Comparison of ENCODE assay signal across 32 cellular contexts in genomic region chr1:207073906-207074820, GRCh38. TPM values are rescaled to one million over a fixed set of nuclear protein-coding genes. Genes with fewer than 3 reads are reported as not detected.
DNase-seq lines count a peak whose midpoint lies in the region; ATAC-seq, FAIRE-seq and TF ChIP-seq lines count a peak whose summit lies in the region.
"Had no signal": no experiment of that assay in that cellular context is flagged by ENCODE, and none has a peak within 500 bp of the region (broad histone marks: within the 10 kb centered on the region; RNA-seq: fewer than 3 reads in every experiment).

No MANE protein-coding gene starts in this region.

- no peaks in the 10 kb centered on the region for H3K79me2 ChIP-seq in astrocyte (ENCODE audit: insufficient read depth, low read length)

- H3K27ac ChIP-seq in left ventricle myocardium inferior (replicated peaks) = peak overlapping the region; percentile 82
- H3K27ac ChIP-seq in right cardiac atrium (ENCODE audit: low read length) = no peak overlapping the region
- H3K27ac ChIP-seq in astrocyte (ENCODE audit: low read depth, low read length) = no peak overlapping the region
- H3K27ac ChIP-seq: lower lobe of right lung, neural progenitor cell, PC-9, prostate gland, SJCRH30, thoracic aorta had no signal

- H2AFZ ChIP-seq in astrocyte (ENCODE audit: low read depth, low read length) = no peak overlapping the region
- H2AFZ ChIP-seq: neural progenitor cell, PC-9 had no signal

- H3K9me3 ChIP-seq in left ventricle myocardium inferior (replicated peaks) = no peaks in the 10 kb centered on the region
- no peaks in the 10 kb centered on the region for H3K9me3 ChIP-seq in right cardiac atrium (ENCODE audit: control insufficient read depth, low read length)
- H3K9me3 ChIP-seq in astrocyte (ENCODE audit: insufficient read depth, low read depth, low read length) = no peaks in the 10 kb centered on the region
- H3K9me3 ChIP-seq: lower lobe of right lung, prostate gland, SJCRH30, thoracic aorta had no signal

- no peaks in the 10 kb centered on the region for H4K20me1 ChIP-seq in astrocyte (ENCODE audit: insufficient read depth, low read length)

- H3K9me3 Mint-ChIP-seq in astrocyte (ENCODE audit: unreplicated experiment) = peaks cover 3% of the 10 kb centered on the region
- H3K9me3 Mint-ChIP-seq in progenitor cell of endocrine pancreas (ENCODE audit: low read depth) = no peaks in the 10 kb centered on the region
- H3K9me3 Mint-ChIP-seq: neural progenitor cell; stimulated activated memory B cell treated with anti-CD40 and anti-IgM and Interleukin-4, amounts not matched to agents 10 μg/mL and 1 μg/mL and 100 μg/mL, for 72 hours had no signal

- H3K4me1 ChIP-seq in left ventricle myocardium inferior (peaks cover 97% of the 10 kb centered on the region), right cardiac atrium (ENCODE audit: control insufficient read depth, insufficient read depth, low read length) (no peaks in the 10 kb centered on the region), astrocyte (ENCODE audit: insufficient read depth, low read length) (no peaks in the 10 kb centered on the region)
- H3K4me1 ChIP-seq: neural progenitor cell, prostate gland, SJCRH30 had no signal

- no peaks in the 10 kb centered on the region for H3K27me3 ChIP-seq in left ventricle myocardium inferior (ENCODE audit: low read depth)
- H3K27me3 ChIP-seq in right cardiac atrium (ENCODE audit: control insufficient read depth, insufficient read depth) = no peaks in the 10 kb centered on the region
- H3K27me3 ChIP-seq in astrocyte (ENCODE audit: insufficient read depth, low read length) = no peaks in the 10 kb centered on the region
- H3K27me3 ChIP-seq: neural progenitor cell, SJCRH30 had no signal

- H3K27ac Mint-ChIP-seq in astrocyte (ENCODE audit: unreplicated experiment) (no peak overlapping the region), progenitor cell of endocrine pancreas (no peak overlapping the region)
- H3K27ac Mint-ChIP-seq: neural progenitor cell; stimulated activated memory B cell treated with anti-CD40 and anti-IgM and Interleukin-4, amounts not matched to agents 10 μg/mL and 1 μg/mL and 100 μg/mL, for 72 hours had no signal

- ATAC-seq in right cardiac atrium (no peak), GM21360 (IDR thresholded peaks at IDR 0.05; ENCODE audit: unreplicated experiment) (no peak), HG02885 (IDR thresholded peaks at IDR 0.05; ENCODE audit: poor library complexity, unreplicated experiment) (no peak)
- ATAC-seq: K562; lower lobe of right lung; stimulated activated memory B cell treated with anti-CD40 and anti-IgM and Interleukin-4, amounts not matched to agents 10 μg/mL and 1 μg/mL and 100 μg/mL, for 72 hours had no signal

- DNase-seq in left ventricle myocardium inferior = no peak
- no peak for DNase-seq in right cardiac atrium
- peak; percentile 22 for DNase-seq in astrocyte (ENCODE audit: low read depth)
- peak; percentile 43 for DNase-seq in glomerular visceral epithelial cell (ENCODE audit: extremely low spot score)
- no peak for DNase-seq in NAMALWA (ENCODE audit: low spot score)
- DNase-seq in progenitor cell of endocrine pancreas (ENCODE audit: low spot score, unreplicated experiment) = no peak
- DNase-seq: activated naive CD4-positive, alpha-beta T cell treated with Interleukin-2 at 50 U/mL for 16 hours; activated T-cell treated with anti-CD3 and anti-CD28 coated beads, Interleukin-2, amount 50 U/mL, for 48 hours; amniotic stem cell; central memory CD4-positive, alpha-beta T cell; COR-L47; dermis blood vessel endothelial cell; foreskin melanocyte; hippocampal formation; lower lobe of right lung; NCI-H2029; NCI-H345; SJCRH30; stimulated activated CD4-positive, alpha-beta T cell treated with anti-CD3 and anti-CD28 coated beads, Interleukin-2, amount 100 ng/mL, for 24 hours had no signal

- H3K36me3 Mint-ChIP-seq in astrocyte (ENCODE audit: low read depth, unreplicated experiment) (peaks cover 12% of the 10 kb centered on the region), progenitor cell of endocrine pancreas (ENCODE audit: insufficient read depth) (peaks cover 2% of the 10 kb centered on the region)

- intact Hi-C loops in left ventricle myocardium inferior (cut with micrococcal nuclease) = no loop called here
- intact Hi-C loops in right cardiac atrium (cut with DNase I) = no loop called here

- no peak for FAIRE-seq in astrocyte (lab: Jason Lieb, UNC)
- FAIRE-seq: endothelial cell of umbilical vein, H1, K562 had no signal

- H3K4me2 ChIP-seq in astrocyte (ENCODE audit: low read length) = no peak overlapping the region
- H3K4me2 ChIP-seq: neural progenitor cell, PC-9 had no signal

- no peak for TF ChIP-seq CTCF in left ventricle myocardium inferior (IDR thresholded peaks at IDR 0.05; ENCODE audit: borderline replicate concordance)
- TF ChIP-seq CTCF in astrocyte (IDR thresholded peaks at IDR 0.05; ENCODE audit: insufficient read depth, low read depth, low read length) = no peak
- TF ChIP-seq CTCF in progenitor cell of endocrine pancreas (IDR thresholded peaks at IDR 0.05; ENCODE audit: unreplicated experiment) = no peak

- H3K4me3 Mint-ChIP-seq in astrocyte (ENCODE audit: unreplicated experiment) (no peak overlapping the region), progenitor cell of endocrine pancreas (ENCODE audit: low read depth) (no peak overlapping the region)
- H3K4me3 Mint-ChIP-seq: neural progenitor cell; stimulated activated memory B cell treated with anti-CD40 and anti-IgM and Interleukin-4, amounts not matched to agents 10 μg/mL and 1 μg/mL and 100 μg/mL, for 72 hours had no signal

- H3K9ac ChIP-seq in astrocyte (ENCODE audit: low read length) = no peak overlapping the region
- H3K9ac ChIP-seq: neural progenitor cell had no signal

- H3K4me3 ChIP-seq in left ventricle myocardium inferior (peak overlapping the region; percentile 1), right cardiac atrium (ENCODE audit: low read length) (no peak overlapping the region), astrocyte (ENCODE audit: insufficient read depth, low read depth, low read length) (no peak overlapping the region)
- H3K4me3 ChIP-seq: K562, lower lobe of right lung, neural progenitor cell, PC-9, prostate gland, SJCRH30, thoracic aorta had no signal

- H3K4me1 Mint-ChIP-seq in astrocyte (ENCODE audit: low read depth, unreplicated experiment) (no peaks in the 10 kb centered on the region), progenitor cell of endocrine pancreas (ENCODE audit: low read depth) (no peaks in the 10 kb centered on the region)

- H3K36me3 ChIP-seq in left ventricle myocardium inferior (peaks cover 70% of the 10 kb centered on the region), astrocyte (ENCODE audit: insufficient read depth, low read length) (no peaks in the 10 kb centered on the region)
- H3K36me3 ChIP-seq: neural progenitor cell, SJCRH30, thoracic aorta had no signal

- peaks cover 2% of the 10 kb centered on the region for H3K27me3 Mint-ChIP-seq in astrocyte (ENCODE audit: low read depth, unreplicated experiment)
- H3K27me3 Mint-ChIP-seq in progenitor cell of endocrine pancreas = no peaks in the 10 kb centered on the region
- H3K27me3 Mint-ChIP-seq: stimulated activated memory B cell treated with anti-CD40 and anti-IgM and Interleukin-4, amounts not matched to agents 10 μg/mL and 1 μg/mL and 100 μg/mL, for 72 hours had no signal

- 61% methylated on average over 4 of the region's 4 CpGs for WGBS in right cardiac atrium

RNA-seq across cellular contexts. Expression of gene C4BPB, which starts 14.5 kb away (rescaled TPM):
- total RNA-seq in left ventricle myocardium inferior = 0.30 TPM
- under 1 TPM in 1 of 4 donors, not detected in 3; 0.43 TPM for total RNA-seq in right cardiac atrium
- polyA plus RNA-seq in right cardiac atrium = 0.05 TPM
- 0.25 and 0.36 TPM in 2 replicates for total RNA-seq in astrocyte
- total RNA-seq in progenitor cell of endocrine pancreas = not detected in 2 replicates
- total RNA-seq: A673, endothelial cell of umbilical vein, H1, K562, SJCRH30 had no signal
- polyA plus RNA-seq: BJ, endothelial cell of umbilical vein, H1, K562 had no signal

RNA-seq across cellular contexts. Expression of gene PFKFB2, which starts 21.1 kb away (rescaled TPM):
- total RNA-seq in left ventricle myocardium inferior = 107 TPM
- total RNA-seq in right cardiac atrium = 10 to 100 TPM; 16.4 to 29.7 (median 21.7) TPM
- 9.4 TPM for polyA plus RNA-seq in right cardiac atrium
- total RNA-seq in astrocyte = 6.2 and 6.9 TPM in 2 replicates
- 9.6 and 10.6 TPM in 2 replicates for total RNA-seq in progenitor cell of endocrine pancreas

RNA-seq across cellular contexts. Expression of gene YOD1, which starts 23.2 kb away (rescaled TPM):
- total RNA-seq in left ventricle myocardium inferior (4.2 TPM), right cardiac atrium (1 to 10 TPM; 4.6 to 5.0 (median 4.8) TPM), astrocyte (13.4 and 14.8 TPM in 2 replicates), progenitor cell of endocrine pancreas (8.7 and 8.8 TPM in 2 replicates)
- 1.6 TPM for polyA plus RNA-seq in right cardiac atrium

RNA-seq across cellular contexts. Expression of gene C4BPA, which starts 29.9 kb away (rescaled TPM):
- total RNA-seq in left ventricle myocardium inferior (not detected), right cardiac atrium (under 1 TPM in 1 of 4 donors, not detected in 3; 0.14 TPM), astrocyte (not detected in 2 replicates), progenitor cell of endocrine pancreas (not detected in 2 replicates)
- polyA plus RNA-seq in right cardiac atrium = not detected
- total RNA-seq: A673; endothelial cell of umbilical vein; H1; PC-9; prostate gland; T-helper 1 cell treated with Interleukin-12 subunit alpha and Interleukin-12 subunit beta and Interleukin-4 antibody, amounts not matched to agents 30 ng/mL and 1 ng/mL, for 36 hours had no signal
- polyA plus RNA-seq: BJ, endothelial cell of umbilical vein, H1 had no signal

RNA-seq across cellular contexts. Expression of gene C1orf116, which starts 41.6 kb away (rescaled TPM):
- total RNA-seq in left ventricle myocardium inferior (0.74 TPM), right cardiac atrium (under 1 TPM in 3 of 4 donors, not detected in 1; 0.06 to 0.14 (median 0.08) TPM), astrocyte (0.14 and 0.86 TPM in 2 replicates), progenitor cell of endocrine pancreas (31.3 and 31.9 TPM in 2 replicates)
- polyA plus RNA-seq in right cardiac atrium = 0.05 TPM
- total RNA-seq: SJCRH30; T-helper 1 cell treated with Interleukin-12 subunit alpha and Interleukin-12 subunit beta and Interleukin-4 antibody, amounts not matched to agents 30 ng/mL and 1 ng/mL, for 36 hours had no signal
- polyA plus RNA-seq: BJ, endothelial cell of umbilical vein had no signal

Comparison
In these comparisons a context has a peak if more than half of its experiments do, and no peak if none do; other contexts are left out.
1. DNase-seq: peak in astrocyte (single experiment) and glomerular visceral epithelial cell (single experiment); none in left ventricle myocardium inferior (single experiment), right cardiac atrium (0 of 3), NAMALWA (single experiment) and progenitor cell of endocrine pancreas (single experiment).